In the genomic region with DNA sequence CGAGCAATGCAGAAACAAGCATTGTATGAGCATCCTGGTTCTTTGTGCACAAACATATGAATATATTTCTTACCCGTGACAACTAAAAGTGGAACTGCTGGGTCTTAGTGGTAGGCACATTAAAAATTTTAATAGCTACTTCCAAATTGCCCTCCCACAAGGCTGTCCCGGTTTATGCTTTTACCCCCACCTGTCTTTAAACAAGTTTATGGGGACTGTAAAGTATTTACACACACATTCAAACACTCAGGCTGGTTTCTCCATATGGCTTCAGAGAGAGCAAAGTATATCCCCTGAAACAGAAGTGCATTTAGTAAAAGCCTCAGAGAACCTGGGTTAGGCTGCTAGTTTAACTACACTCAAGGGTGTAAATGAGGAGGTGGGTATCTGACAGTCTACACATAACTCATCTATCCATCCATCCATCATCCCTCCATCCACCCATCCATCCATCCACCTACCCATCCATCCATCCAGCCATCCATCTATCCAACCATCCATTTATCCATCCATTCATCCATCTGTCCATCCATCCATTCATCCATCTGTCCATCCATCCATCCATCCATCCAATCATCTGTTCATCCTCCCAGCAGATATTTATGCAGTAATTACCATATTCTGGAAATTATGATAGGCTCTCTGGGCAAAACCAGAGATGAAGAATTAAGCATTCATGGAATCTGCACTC, we compare ENCODE assay signal across 15 cellular contexts.
"Had no signal": no experiment of that assay in that cellular context is flagged by ENCODE, and none has a peak within 500 bp of the region (broad histone marks: within the 10 kb centered on the region; RNA-seq: fewer than 3 reads in every experiment).

No MANE protein-coding gene starts in this region.

- DNase-seq: activated CD4-positive, CD25-positive, alpha-beta regulatory T cell; activated naive CD4-positive, alpha-beta T cell treated with anti-CD3 and anti-CD28 coated beads, Interleukin-2, amount 50 U/mL, for 16 hours; activated T-cell treated with anti-CD3 and anti-CD28 coated beads, Interleukin-2, amount 50 U/mL, for 1 hour; amniotic stem cell; endodermal cell; erythroblast; occipital lobe; stimulated activated CD4-positive, alpha-beta T cell treated with anti-CD3 and anti-CD28 coated beads, Interleukin-12 subunit alpha, Interleukin-12 subunit beta, amount 100 ng/mL, for 4 hours; stimulated activated naive CD4-positive, alpha-beta T cell treated with Interleukin-2 at 50 U/mL for 16 hours; T-helper 2 cell had no signal

- H3K27me3 ChIP-seq: testis had no signal

- ATAC-seq: natural killer cell treated with Interleukin-12 subunit alpha and Interleukin-12 subunit beta and Interleukin-15 and Interleukin-18, amount 100 ng/mL, for 72 hours had no signal

- H3K36me3 Mint-ChIP-seq: brain; natural killer cell treated with Interleukin-12 subunit alpha and Interleukin-12 subunit beta and Interleukin-15 and Interleukin-18, amount 100 ng/mL, for 72 hours had no signal

- H3K27ac ChIP-seq: testis had no signal

- FAIRE-seq: TTC549 had no signal

- H3K4me3 ChIP-seq: testis had no signal

- H3K4me3 Mint-ChIP-seq: brain; central memory CD8-positive, alpha-beta T cell; endodermal cell; natural killer cell treated with Interleukin-12 subunit alpha and Interleukin-12 subunit beta and Interleukin-15 and Interleukin-18, amount 100 ng/mL, for 72 hours had no signal

- H3K4me1 Mint-ChIP-seq: central memory CD8-positive, alpha-beta T cell had no signal

- H3K9me3 Mint-ChIP-seq: brain; central memory CD8-positive, alpha-beta T cell; endodermal cell; natural killer cell treated with Interleukin-12 subunit alpha and Interleukin-12 subunit beta and Interleukin-15 and Interleukin-18, amount 100 ng/mL, for 72 hours had no signal

- H3K9me3 ChIP-seq: testis had no signal

- H3K27ac Mint-ChIP-seq: endodermal cell; natural killer cell treated with Interleukin-12 subunit alpha and Interleukin-12 subunit beta and Interleukin-15 and Interleukin-18, amount 100 ng/mL, for 72 hours had no signal
